In genomic region chr22:36387914-36388864, GRCh38 we compare ENCODE assay signal across 1 cellular context.
TF ChIP-seq lines count a peak whose summit lies in the region.

MYH9 (minus strand) TSS chr22:36387967; CDS start chr22:36349236, 38,731 bp downstream.

TF ChIP-seq in K562, 482 proteins besides CTCF, POLR2A, EP300 and RAD21 (continued from another document):
- TF ChIP-seq MNT (conservative IDR thresholded peaks at IDR 0.05), result peak; percentile 26 to 56; a peak in 2 of 4 replicates
- TF ChIP-seq POLR2G (IDR thresholded peaks at IDR 0.05; ENCODE audit: low read depth, low read length), result peak; percentile 95
- peak; percentile 30; the same call in 1 of the 2 replicates for TF ChIP-seq PHF8 (IDR thresholded peaks at IDR 0.05; ENCODE audit: borderline replicate concordance, low read length)
- no peak for TF ChIP-seq MCM3 (IDR thresholded peaks at IDR 0.05)
- no peak for TF ChIP-seq ZNF324 (CRISPR knock-in tag; IDR thresholded peaks at IDR 0.05)
- no peak for TF ChIP-seq KLF6 (CRISPR knock-in tag; IDR thresholded peaks at IDR 0.05; ENCODE audit: borderline replicate concordance)
- peak; percentile 98 for TF ChIP-seq SP1 (CRISPR knock-in tag; IDR thresholded peaks at IDR 0.05)
- TF ChIP-seq HDAC1 (IDR thresholded peaks at IDR 0.05), result 0 out of 4 replicates have a peak, but pooled peaks of 1 of the 2 experiments have one; percentile 22
- no peak for TF ChIP-seq PREB (CRISPR knock-in tag; IDR thresholded peaks at IDR 0.05)
- peak; percentile 37; the same call in 1 of the 2 replicates for TF ChIP-seq CREB3L1 (IDR thresholded peaks at IDR 0.05; ENCODE audit: borderline replicate concordance, low read depth)
- no peak for TF ChIP-seq ZNF280A (IDR thresholded peaks at IDR 0.05; ENCODE audit: low read depth, partially characterized antibody)
- no peak for TF ChIP-seq WHSC1 (IDR thresholded peaks at IDR 0.05; ENCODE audit: low read length)
- TF ChIP-seq PBX2 (CRISPR knock-in tag; IDR thresholded peaks at IDR 0.05; ENCODE audit: low read depth), result peak; percentile 90
- peak; percentile 98 for TF ChIP-seq PBX2 (tag; conservative IDR thresholded peaks at IDR 0.05; ENCODE audit: low read depth)
- no peak for TF ChIP-seq FOXP1 (CRISPR knock-in tag; IDR thresholded peaks at IDR 0.05)
- 0 out of 2 replicates have a peak, but pooled peaks have one; percentile 43 for TF ChIP-seq HDAC2 (IDR thresholded peaks at IDR 0.05)
- TF ChIP-seq CBX1 (IDR thresholded peaks at IDR 0.05; ENCODE audit: low read depth), result no peak
- no peak for TF ChIP-seq ETV6 (IDR thresholded peaks at IDR 0.05; ENCODE audit: borderline replicate concordance in 1 of 2, low read depth in 2 of 2, low read length in 1 of 2)
- TF ChIP-seq ETV6 (CRISPR knock-in tag; IDR thresholded peaks at IDR 0.05; ENCODE audit: borderline replicate concordance), result no peak
- no peak for TF ChIP-seq FOXA1 (IDR thresholded peaks at IDR 0.05; ENCODE audit: borderline replicate concordance)
- TF ChIP-seq ZNF766 (CRISPR knock-in tag; conservative IDR thresholded peaks at IDR 0.05), result no peak
